Comparison of ENCODE assay signal across 8 cellular contexts in genomic region chr11:34358666-34359547, GRCh38. TPM values are rescaled to one million over a fixed set of nuclear protein-coding genes. Genes with fewer than 3 reads are reported as not detected.
A peak's percentile ranks its signal among the peaks of the same experiment; 100 is the strongest.
DNase-seq lines count a peak whose midpoint lies in the region; ATAC-seq and TF ChIP-seq lines count a peak whose summit lies in the region.

No MANE protein-coding gene starts in this region.

- 0 to 1% methylated on average over 41 of the region's 41 CpGs for WGBS in esophagus, 2 donors

- no peak for ATAC-seq in GM19463 (IDR thresholded peaks at IDR 0.05; ENCODE audit: unreplicated experiment)

- H3K27ac ChIP-seq in esophagus (ENCODE audit: low read depth in 2 of 2, low read length in 1 of 2), result peak overlapping the region; percentile 76 to 83
- peak overlapping the region; percentile 70 to 71 for H3K27ac ChIP-seq in mucosa of rectum (ENCODE audit: low read depth in 2 of 2, low read length in 2 of 2)

- H3K4me1 ChIP-seq in esophagus (ENCODE audit: control insufficient read depth in 2 of 2, insufficient read depth in 2 of 2, low read length in 1 of 2), result peaks cover 3 to 10% of the 10 kb centered on the region in 2 donors
- peaks cover 16 to 22% of the 10 kb centered on the region in 2 donors for H3K4me1 ChIP-seq in mucosa of rectum (ENCODE audit: control insufficient read depth in 2 of 2, insufficient read depth in 2 of 2, low read length in 2 of 2)

- H3K4me3 Mint-ChIP-seq in activated T-cell treated with anti-CD3 and anti-CD28 coated beads, Interleukin-2, amount 50 U/mL, for 24 hours, result peak overlapping the region; percentile 75

- H3K27ac Mint-ChIP-seq in activated T-cell treated with anti-CD3 and anti-CD28 coated beads, Interleukin-2, amount 50 U/mL, for 24 hours, result peak overlapping the region; percentile 42

- H3K4me3 ChIP-seq in esophagus (ENCODE audit: low read depth in 1 of 2, low read length in 2 of 2) (peak overlapping the region; percentile 45 to 50), mucosa of rectum (ENCODE audit: low read length in 2 of 2) (peak overlapping the region; percentile 86 to 87)

- H3K4me1 Mint-ChIP-seq in activated T-cell treated with anti-CD3 and anti-CD28 coated beads, Interleukin-2, amount 50 U/mL, for 24 hours (ENCODE audit: low read depth), result peaks cover 31% of the 10 kb centered on the region

- H3K36me3 ChIP-seq in esophagus (ENCODE audit: control insufficient read depth in 2 of 2, insufficient read depth in 2 of 2, low read length in 1 of 2) (no peaks in the 10 kb centered on the region), mucosa of rectum (ENCODE audit: control insufficient read depth in 2 of 2, insufficient read depth in 2 of 2, low read length in 2 of 2) (no peaks in the 10 kb centered on the region)

- no peaks in the 10 kb centered on the region for H3K36me3 Mint-ChIP-seq in activated T-cell treated with anti-CD3 and anti-CD28 coated beads, Interleukin-2, amount 50 U/mL, for 24 hours (ENCODE audit: low read depth)

- H3K9me3 Mint-ChIP-seq in activated T-cell treated with anti-CD3 and anti-CD28 coated beads, Interleukin-2, amount 50 U/mL, for 24 hours, result no peaks in the 10 kb centered on the region

- H3K9ac ChIP-seq in mucosa of rectum (ENCODE audit: low read depth in 1 of 2, low read length in 2 of 2), result peak overlapping the region; percentile 63 to 65

- H3K9me3 ChIP-seq in esophagus (ENCODE audit: control insufficient read depth in 2 of 2, insufficient read depth in 1 of 2, low read depth in 1 of 2, low read length in 1 of 2), result no peaks in the 10 kb centered on the region
- no peaks in the 10 kb centered on the region for H3K9me3 ChIP-seq in mucosa of rectum (ENCODE audit: control insufficient read depth in 2 of 2, low read length in 2 of 2)

- H3K27me3 Mint-ChIP-seq in activated T-cell treated with anti-CD3 and anti-CD28 coated beads, Interleukin-2, amount 50 U/mL, for 24 hours, result peaks cover 41% of the 10 kb centered on the region

- DNase-seq in GDM1 (lab: John Stamatoyannopoulos, UW) (peak; percentile 55), HuH-7.5 (ENCODE audit: low spot score) (peak; percentile 40)
- DNase-seq in activated T-cell treated with anti-CD3 and anti-CD28 coated beads, Interleukin-2, amount 50 U/mL, for 24 hours, result peak; percentile 78
- peak; percentile 45 to 49 for DNase-seq in stimulated activated CD8-positive, alpha-beta memory T cell treated with anti-CD3 and anti-CD28 coated beads, Interleukin-7, amount 100 ng/mL, for 1 hour (ENCODE audit: low read depth in 2 of 2)

- H3K27me3 ChIP-seq in esophagus (ENCODE audit: control insufficient read depth in 1 of 2, insufficient read depth in 2 of 2, low read length in 2 of 2) (peaks cover 0 to 3% of the 10 kb centered on the region in 2 donors), mucosa of rectum (ENCODE audit: control insufficient read depth in 2 of 2, insufficient read depth in 2 of 2, low read length in 2 of 2) (peaks cover 17 to 18% of the 10 kb centered on the region in 2 donors)

TF ChIP-seq in PFSK-1, 5 proteins besides CTCF, POLR2A, EP300 and RAD21:
- TF ChIP-seq SIN3A (IDR thresholded peaks at IDR 0.05; ENCODE audit: borderline replicate concordance, insufficient read depth, low read length) (no peak), REST (IDR thresholded peaks at IDR 0.05; ENCODE audit: insufficient read depth in 1 of 2, low read depth in 2 of 2, low read length in 2 of 2) (no peak), FOXP2 (optimal IDR thresholded peaks at IDR 0.05; ENCODE audit: borderline replicate concordance, extremely low read depth, extremely low read length, insufficient read depth) (peak; percentile 56), TAF1 (IDR thresholded peaks at IDR 0.05; ENCODE audit: borderline replicate concordance, insufficient read depth, low read length) (0 out of 2 replicates have a peak, but pooled peaks have one; percentile 40), POLR2AphosphoS5 (IDR thresholded peaks at IDR 0.05; ENCODE audit: low read depth, low read length) (no peak)

RNA-seq across cellular contexts. Expression of gene ABTB2, which starts 1.1 kb away (rescaled TPM):
- 18.7 TPM for polyA plus RNA-seq in PFSK-1 (2012; ENCODE audit: insufficient read length, low read depth)
- 1 to 10 TPM; 3.2 to 4.3 TPM for polyA plus RNA-seq in esophagus
